Comparison of ENCODE assay signal across 8 cellular contexts in genomic region chr1:173870252-173871075, GRCh38.
A peak's percentile ranks its signal among the peaks of the same experiment; 100 is the strongest.
DNase-seq lines count a peak whose midpoint lies in the region; ATAC-seq and TF ChIP-seq lines count a peak whose summit lies in the region.

No MANE protein-coding gene starts in this region.

- peak; percentile 19 for ATAC-seq in HG03571 (IDR thresholded peaks at IDR 0.05; ENCODE audit: unreplicated experiment)
- ATAC-seq in HG03432 (IDR thresholded peaks at IDR 0.05; ENCODE audit: unreplicated experiment): no peak
- no peak for ATAC-seq in HG03097 (IDR thresholded peaks at IDR 0.05; ENCODE audit: low FRiP score, unreplicated experiment)
- ATAC-seq in HG02981 (IDR thresholded peaks at IDR 0.05; ENCODE audit: unreplicated experiment): no peak
- no peak for ATAC-seq in HG03280 (IDR thresholded peaks at IDR 0.05; ENCODE audit: unreplicated experiment)

- no peak for TF ChIP-seq CTCF in GM13976 (IDR thresholded peaks at IDR 0.05; ENCODE audit: borderline replicate concordance, control extremely low read depth, extremely low read depth, insufficient read depth, missing control alignments)

- no peaks in the 10 kb centered on the region for H3K9me3 Mint-ChIP-seq in activated naive CD8-positive, alpha-beta T cell (ENCODE audit: low read depth)

- peaks cover 24% of the 10 kb centered on the region for H3K36me3 Mint-ChIP-seq in activated naive CD8-positive, alpha-beta T cell

- in situ Hi-C loops in GM13976 (cut with MboI; ENCODE audit: low sequenced_read_pairs, unreplicated experiment): no loop called here

- H3K27me3 Mint-ChIP-seq in activated naive CD8-positive, alpha-beta T cell: no peaks in the 10 kb centered on the region

- H3K4me1 Mint-ChIP-seq in activated naive CD8-positive, alpha-beta T cell (ENCODE audit: low read depth): peaks cover 47% of the 10 kb centered on the region

- H3K4me3 Mint-ChIP-seq in activated naive CD8-positive, alpha-beta T cell: peak overlapping the region; percentile 60

- DNase-seq in GM13976 (ENCODE audit: low spot score) (peak; percentile 64), pons (ENCODE audit: low spot score) (peak; percentile 91)

- peak overlapping the region; percentile 75 for H3K27ac Mint-ChIP-seq in activated naive CD8-positive, alpha-beta T cell
